19 cellular contexts compared by ENCODE assay signal in the genomic region with DNA sequence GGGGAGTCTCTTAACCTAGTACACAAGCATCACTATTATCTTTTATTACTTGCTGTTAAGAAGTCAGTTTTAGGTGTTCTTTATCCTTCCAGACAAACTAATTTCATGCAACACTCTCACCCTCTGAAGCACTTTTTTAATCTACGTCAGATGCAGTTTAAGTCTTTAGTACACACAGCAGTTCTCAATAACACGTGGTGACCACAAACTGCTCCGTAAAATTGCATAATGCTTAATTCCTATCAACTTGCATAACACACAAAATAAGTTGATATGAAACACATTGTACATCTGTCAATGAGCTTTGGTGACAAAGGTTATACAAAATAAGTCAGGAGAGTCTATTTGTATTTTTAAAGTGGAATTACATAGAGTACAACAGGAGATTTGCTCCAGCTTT.
DNase-seq lines count a peak whose midpoint lies in the region; ATAC-seq and TF ChIP-seq lines count a peak whose summit lies in the region.
"Had no signal": no experiment of that assay in that cellular context is flagged by ENCODE, and none has a peak within 500 bp of the region (broad histone marks: within the 10 kb centered on the region; RNA-seq: fewer than 3 reads in every experiment).

No MANE protein-coding gene starts in this region.

- TF ChIP-seq CTCF in choroid plexus epithelial cell (conservative IDR thresholded peaks at IDR 0.05; ENCODE audit: low read depth, low read length): no peak
- no peak for TF ChIP-seq CTCF in fibroblast of villous mesenchyme (IDR thresholded peaks at IDR 0.05; ENCODE audit: insufficient read depth, low read depth, low read length)

- DNase-seq in AG20443 (ENCODE audit: low spot score) (peak; percentile 22), MV-4-11 (lab: John Stamatoyannopoulos, UW) (peak; percentile 61), choroid plexus epithelial cell (ENCODE audit: low read depth) (peak; percentile 14), fibroblast of villous mesenchyme (ENCODE audit: low read depth) (peak; percentile 73), midbrain (lab: John Stamatoyannopoulos, UW) (no peak)
- DNase-seq: CD4-positive, CD25-positive, alpha-beta regulatory T cell; DMS79 treated with DMSO at 0.1 percent for 48 hours; KG1; NCI-H1417; NCI-H1694 treated with DMSO at 0.1 percent for 48 hours; NCI-H2081 treated with DMSO at 0.1 percent for 48 hours; NCI-H2171 treated with DMSO at 0.1 percent for 48 hours; NCI-H524 treated with DMSO at 0.1 percent for 48 hours; PC-3; Right ventricle myocardium superior had no signal

- H3K4me3 ChIP-seq in choroid plexus epithelial cell (ENCODE audit: low read depth, low read length) (no peak overlapping the region), fibroblast of villous mesenchyme (ENCODE audit: low read depth, low read length) (no peak overlapping the region)
- H3K4me3 ChIP-seq: GM23338 had no signal

- ATAC-seq in HG03442 (IDR thresholded peaks at IDR 0.05; ENCODE audit: unreplicated experiment): no peak
- no peak for ATAC-seq in HG03196 (IDR thresholded peaks at IDR 0.05; ENCODE audit: unreplicated experiment)
- ATAC-seq in GM19455 (IDR thresholded peaks at IDR 0.05; ENCODE audit: unreplicated experiment): no peak
- ATAC-seq: PC-3 had no signal
